In genomic region chr5:119063579-119064379, GRCh38 we compare ENCODE assay signal across 8 cellular contexts. TPM values are rescaled to one million over a fixed set of nuclear protein-coding genes. Genes with fewer than 3 reads are reported as not detected.
DNase-seq lines count a peak whose midpoint lies in the region; ATAC-seq and TF ChIP-seq lines count a peak whose summit lies in the region.

No MANE protein-coding gene starts in this region.

- no peak overlapping the region for H3K9ac ChIP-seq in PC-3 (ENCODE audit: low read length)

- no peak overlapping the region for H3K4me2 ChIP-seq in PC-3 (ENCODE audit: low read length)

- H3K9me2 ChIP-seq in PC-3 (replicated peaks; ENCODE audit: low read length) = no peaks in the 10 kb centered on the region

- H3K9me3 Mint-ChIP-seq in chondrocyte (ENCODE audit: low read depth) = no peaks in the 10 kb centered on the region

- no peaks in the 10 kb centered on the region for H3K36me3 Mint-ChIP-seq in chondrocyte (ENCODE audit: low read depth)

- H4K20me1 ChIP-seq in PC-3 (ENCODE audit: low read length) = no peaks in the 10 kb centered on the region

- H3K27ac Mint-ChIP-seq in chondrocyte (ENCODE audit: unreplicated experiment) = no peak overlapping the region

- intact Hi-C loops in PC-3 (cut with micrococcal nuclease) = no loop called here

- no peaks in the 10 kb centered on the region for H3K27me3 ChIP-seq in PC-3 (ENCODE audit: low read length)
- no peaks in the 10 kb centered on the region for H3K27me3 ChIP-seq in WERI-Rb-1 (ENCODE audit: insufficient read depth, low read depth, severe bottlenecking)

- H3K4me3 ChIP-seq in PC-3 (ENCODE audit: low read length) = no peak overlapping the region
- no peak overlapping the region for H3K4me3 ChIP-seq in WERI-Rb-1 (ENCODE audit: low read depth, low read length)

- H3K4me3 Mint-ChIP-seq in chondrocyte (ENCODE audit: unreplicated experiment) = no peak overlapping the region

- H3K36me3 ChIP-seq in PC-3 (ENCODE audit: low read depth, low read length) (no peaks in the 10 kb centered on the region), WERI-Rb-1 (no peaks in the 10 kb centered on the region)

- ATAC-seq in GM19023 (IDR thresholded peaks at IDR 0.05; ENCODE audit: unreplicated experiment) (peak; percentile 70), HG02763 (IDR thresholded peaks at IDR 0.05; ENCODE audit: unreplicated experiment) (peak; percentile 80), PC-3 (peak; percentile 50), left lobe of liver (peak; percentile 44)

- no peaks in the 10 kb centered on the region for H3F3A ChIP-seq in PC-3 (ENCODE audit: low read length, unreplicated experiment)

- no TSS peak for BruUV-seq in PC-3 (replicated peaks; lab: Mats Ljungman, UMichigan)

- H3K79me2 ChIP-seq in PC-3 (ENCODE audit: low read length) = no peaks in the 10 kb centered on the region

- DNase-seq in PC-3 (peak; percentile 17), left lobe of liver (ENCODE audit: low spot score) (no peak), chondrocyte (ENCODE audit: low spot score) (no peak), WERI-Rb-1 (no peak), amniotic stem cell (lab: John Stamatoyannopoulos, UW) (no peak), germinal center (ENCODE audit: low spot score) (no peak)

- peaks cover 9% of the 10 kb centered on the region; the same call in 1 of the 2 replicates for H3K4me1 ChIP-seq in PC-3 (ENCODE audit: insufficient read depth, low read length)

- TF ChIP-seq CTCF in PC-3 (conservative IDR thresholded peaks at IDR 0.05; ENCODE audit: low read depth, low read length) = no peak
- TF ChIP-seq CTCF in chondrocyte (IDR thresholded peaks at IDR 0.05) = no peak
- no peak for TF ChIP-seq CTCF in WERI-Rb-1 (IDR thresholded peaks at IDR 0.05; ENCODE audit: low read depth, low read length)

- CTCF ChIA-PET in PC-3 (lab: Charles Lee) = no interaction called here

- 0 out of 2 replicates have a peak overlapping the region, but pooled peaks have one; percentile 34 for H2AFZ ChIP-seq in PC-3 (ENCODE audit: low read length)

- no peaks in the 10 kb centered on the region for H3K4me1 Mint-ChIP-seq in chondrocyte (ENCODE audit: low read depth)

- H3K27me3 Mint-ChIP-seq in chondrocyte (ENCODE audit: low read depth) = no peaks in the 10 kb centered on the region

- POLR2A ChIA-PET in PC-3 (lab: Charles Lee; ENCODE audit: unreplicated experiment) = no interaction called here

- no peak overlapping the region for H3K27ac ChIP-seq in PC-3 (ENCODE audit: low read length)
- no peak overlapping the region for H3K27ac ChIP-seq in WERI-Rb-1

- H3K9me3 ChIP-seq in PC-3 (ENCODE audit: low read length) = no peaks in the 10 kb centered on the region
- no peaks in the 10 kb centered on the region for H3K9me3 ChIP-seq in WERI-Rb-1 (ENCODE audit: severe bottlenecking)

RNA-seq across cellular contexts. Expression of gene DMXL1, which starts 7.1 kb away (rescaled TPM):
- 16.0 and 20.6 TPM in 2 replicates for total RNA-seq in PC-3 (2014; rRNA removed)
- total RNA-seq in left lobe of liver = 21.5 TPM
- 32.9 to 44.0 TPM (median 35.0 TPM) in 3 replicates for total RNA-seq in chondrocyte
